1 cellular context compared by ENCODE assay signal in genomic region chr19:15430526-15431120, GRCh38.
TF ChIP-seq lines count a peak whose summit lies in the region.

No MANE protein-coding gene starts in this region.

TF ChIP-seq in K562, 482 proteins besides CTCF, POLR2A, EP300 and RAD21:
- TF ChIP-seq RBFOX2 (IDR thresholded peaks at IDR 0.05; ENCODE audit: low read depth, low read length) (peak; percentile 53; the same call in 1 of the 2 replicates), SMARCA5 (IDR thresholded peaks at IDR 0.05) (no peak), ATF7 (IDR thresholded peaks at IDR 0.05) (no peak), NONO (IDR thresholded peaks at IDR 0.05; ENCODE audit: low read depth in 2 of 2, low read length in 1 of 2) (no peak)
TF ChIP-seq in K562: peak in this region for 1.
